In genomic region chr9:97526895-97527575, GRCh38 we compare ENCODE assay signal across 2 cellular contexts.
TF ChIP-seq lines count a peak whose summit lies in the region.

No MANE protein-coding gene starts in this region.

TF ChIP-seq in GM23338, 12 proteins besides CTCF, POLR2A, EP300 and RAD21 (continued from another document):
- TF ChIP-seq REST (IDR thresholded peaks at IDR 0.05; ENCODE audit: unreplicated experiment) (no peak), ZNF462 (CRISPR knock-in tag; IDR thresholded peaks at IDR 0.05) (no peak), ETS1 (IDR thresholded peaks at IDR 0.05) (no peak), ZNF114 (CRISPR knock-in tag; IDR thresholded peaks at IDR 0.05) (no peak), NANOG (IDR thresholded peaks at IDR 0.05; ENCODE audit: borderline replicate concordance) (no peak), STAT1 (IDR thresholded peaks at IDR 0.05; ENCODE audit: unreplicated experiment) (no peak), JUNB (IDR thresholded peaks at IDR 0.05; ENCODE audit: unreplicated experiment) (no peak)

TF ChIP-seq in WTC11, 78 proteins besides CTCF, POLR2A, EP300 and RAD21 (continued from another document):
- TF ChIP-seq USF2 (CRISPR knock-in tag; IDR thresholded peaks at IDR 0.05) (no peak), GABPB1 (CRISPR knock-in tag; IDR thresholded peaks at IDR 0.05) (no peak)
